Comparison of ENCODE assay signal across 8 cellular contexts in the genomic region with DNA sequence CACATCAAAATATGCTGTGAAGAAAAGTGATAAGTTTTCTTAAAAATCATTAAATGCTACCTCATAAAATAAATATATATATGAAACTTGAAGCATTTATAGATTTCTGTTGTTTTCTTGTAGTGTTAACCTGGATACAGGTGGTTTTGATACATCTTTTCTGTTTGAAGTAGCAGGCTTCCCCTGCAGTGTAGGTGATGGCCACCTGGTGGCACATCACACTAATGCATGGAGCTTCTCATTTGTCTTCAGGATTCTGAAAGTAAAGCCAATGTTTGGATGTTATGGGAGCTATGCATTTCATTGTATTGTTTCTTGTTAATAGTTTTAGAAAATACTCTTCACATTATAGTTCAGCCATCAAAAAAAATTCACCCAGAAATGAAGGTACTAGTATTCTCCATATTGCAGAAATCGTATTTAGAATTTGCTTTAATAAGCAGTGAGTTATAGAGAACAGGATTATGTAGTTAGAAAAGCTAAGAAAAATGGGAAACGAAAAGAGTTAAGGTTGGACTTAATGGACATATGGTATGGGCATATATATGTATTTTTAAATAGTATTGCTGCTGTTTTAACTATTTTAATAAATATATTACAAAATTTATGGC. TPM values are rescaled to one million over a fixed set of nuclear protein-coding genes. Genes with fewer than 3 reads are reported as not detected.
A peak's percentile ranks its signal among the peaks of the same experiment; 100 is the strongest.
DNase-seq lines count a peak whose midpoint lies in the region; ATAC-seq and TF ChIP-seq lines count a peak whose summit lies in the region.

No MANE protein-coding gene starts in this region.

- peak; percentile 74 to 88 for TF ChIP-seq CTCF in brain (conservative IDR thresholded peaks at IDR 0.05)

- H3K4me1 ChIP-seq in mesendoderm (ENCODE audit: control insufficient read depth, low read depth, low read length), result no peaks in the 10 kb centered on the region

- no peaks in the 10 kb centered on the region for H3K79me1 ChIP-seq in mesendoderm (ENCODE audit: low read length)

- H3K27me3 ChIP-seq in mesendoderm (ENCODE audit: insufficient read depth, low read length, poor library complexity), result no peaks in the 10 kb centered on the region

- H3K9me3 Mint-ChIP-seq in brain, result no peaks in the 10 kb centered on the region

- no peak overlapping the region for H4K5ac ChIP-seq in mesendoderm (ENCODE audit: low read length)

- no peak overlapping the region for H2BK5ac ChIP-seq in mesendoderm (ENCODE audit: low read length)

- no peak overlapping the region for H3K18ac ChIP-seq in mesendoderm (ENCODE audit: low read length)

- H3K56ac ChIP-seq in mesendoderm (ENCODE audit: low read length), result no peak overlapping the region

- no peak overlapping the region for H2AK5ac ChIP-seq in mesendoderm (ENCODE audit: low read length)

- no peak overlapping the region for H3K27ac ChIP-seq in mesendoderm (ENCODE audit: low read depth, low read length)

- no peak overlapping the region for H2BK15ac ChIP-seq in mesendoderm (replicated peaks; ENCODE audit: low read depth)

- H3K27me3 Mint-ChIP-seq in brain, result no peaks in the 10 kb centered on the region

- H4K8ac ChIP-seq in mesendoderm (ENCODE audit: low read depth, low read length), result no peak overlapping the region

- no peak overlapping the region for H2BK120ac ChIP-seq in mesendoderm (ENCODE audit: low read depth, low read length)

- peaks cover 35% of the 10 kb centered on the region for H3K36me3 Mint-ChIP-seq in brain

- peak; percentile 17 for DNase-seq in Caki2 (ENCODE audit: low read depth)
- peak; percentile 48 for DNase-seq in NCI-H2171 treated with DMSO at 0.1 percent for 48 hours (lab: John Stamatoyannopoulos, UW)
- peak; percentile 57 for DNase-seq in mesendoderm
- DNase-seq in amniotic stem cell (lab: John Stamatoyannopoulos, UW), result no peak
- DNase-seq in HuH-7.5 (ENCODE audit: low spot score), result no peak

- WGBS in mesendoderm (ENCODE audit: extremely low coverage, insufficient coverage, low lambda C conversion rate), result 100% methylated on average over 1 of the region's 2 CpGs

- H3K9ac ChIP-seq in mesendoderm (ENCODE audit: low read length), result no peak overlapping the region

- H3K4me3 Mint-ChIP-seq in brain, result no peak overlapping the region

- H3K4ac ChIP-seq in mesendoderm (ENCODE audit: low read depth, low read length), result no peak overlapping the region

- H3K36me3 ChIP-seq in mesendoderm (ENCODE audit: control insufficient read depth, insufficient read depth, low read length), result no peaks in the 10 kb centered on the region

- no peak overlapping the region for H3K4me3 ChIP-seq in mesendoderm (ENCODE audit: low read length)

- ATAC-seq in GM18520 (IDR thresholded peaks at IDR 0.05; ENCODE audit: unreplicated experiment), result peak; percentile 67
- peak; percentile 80 for ATAC-seq in HG02973 (IDR thresholded peaks at IDR 0.05; ENCODE audit: unreplicated experiment)

- H3K4me2 ChIP-seq in mesendoderm (ENCODE audit: low read length), result no peak overlapping the region

- H3K27ac Mint-ChIP-seq in brain, result no peak overlapping the region

- in situ Hi-C loops in Caki2 (cut with HindIII; ENCODE audit: low pct_unique_long_range_greater_than_20kb, low sequenced_read_pairs), result no loop called here

- peaks cover 11% of the 10 kb centered on the region for H3K4me1 Mint-ChIP-seq in brain

- H3K23ac ChIP-seq in mesendoderm (ENCODE audit: low read length), result no peak overlapping the region

- H3K79me2 ChIP-seq in mesendoderm (ENCODE audit: control insufficient read depth, insufficient read depth, low read length), result no peaks in the 10 kb centered on the region

RNA-seq across cellular contexts. Expression of a gene that starts 18.7 kb away (rescaled TPM):
- total RNA-seq in Caki2 (2014; rRNA removed; shearing (Covaris generic); ENCODE audit: low replicate concordance), result 6.9 and 7.4 TPM in 2 replicates
- polyA plus RNA-seq in brain (ENCODE audit: insufficient read depth, low read depth, low replicate concordance), result 1.9 TPM
- 2.8 TPM for polyA plus RNA-seq in mesendoderm (2013, experiment 1 of 2)
- 2.8 TPM for polyA plus RNA-seq in mesendoderm (2013, experiment 2 of 2)

RNA-seq across cellular contexts. Expression of a gene that starts 24.4 kb away (rescaled TPM):
- total RNA-seq in Caki2 (2014; rRNA removed; shearing (Covaris generic); ENCODE audit: low replicate concordance), result 11.4 and 14.7 TPM in 2 replicates
- 4.7 TPM for polyA plus RNA-seq in brain (ENCODE audit: insufficient read depth, low read depth, low replicate concordance)
- polyA plus RNA-seq in mesendoderm (2013, experiment 1 of 2), result 10.4 TPM
- polyA plus RNA-seq in mesendoderm (2013, experiment 2 of 2), result 10.6 TPM

Comparison
In these comparisons a context has a peak if more than half of its experiments do, and no peak if none do; other contexts are left out.
1. DNase-seq: peak in Caki2 (single experiment), NCI-H2171 treated with DMSO at 0.1 percent for 48 hours (single experiment) and mesendoderm (single experiment); none in amniotic stem cell (single experiment) and HuH-7.5 (single experiment).